In the genomic region with DNA sequence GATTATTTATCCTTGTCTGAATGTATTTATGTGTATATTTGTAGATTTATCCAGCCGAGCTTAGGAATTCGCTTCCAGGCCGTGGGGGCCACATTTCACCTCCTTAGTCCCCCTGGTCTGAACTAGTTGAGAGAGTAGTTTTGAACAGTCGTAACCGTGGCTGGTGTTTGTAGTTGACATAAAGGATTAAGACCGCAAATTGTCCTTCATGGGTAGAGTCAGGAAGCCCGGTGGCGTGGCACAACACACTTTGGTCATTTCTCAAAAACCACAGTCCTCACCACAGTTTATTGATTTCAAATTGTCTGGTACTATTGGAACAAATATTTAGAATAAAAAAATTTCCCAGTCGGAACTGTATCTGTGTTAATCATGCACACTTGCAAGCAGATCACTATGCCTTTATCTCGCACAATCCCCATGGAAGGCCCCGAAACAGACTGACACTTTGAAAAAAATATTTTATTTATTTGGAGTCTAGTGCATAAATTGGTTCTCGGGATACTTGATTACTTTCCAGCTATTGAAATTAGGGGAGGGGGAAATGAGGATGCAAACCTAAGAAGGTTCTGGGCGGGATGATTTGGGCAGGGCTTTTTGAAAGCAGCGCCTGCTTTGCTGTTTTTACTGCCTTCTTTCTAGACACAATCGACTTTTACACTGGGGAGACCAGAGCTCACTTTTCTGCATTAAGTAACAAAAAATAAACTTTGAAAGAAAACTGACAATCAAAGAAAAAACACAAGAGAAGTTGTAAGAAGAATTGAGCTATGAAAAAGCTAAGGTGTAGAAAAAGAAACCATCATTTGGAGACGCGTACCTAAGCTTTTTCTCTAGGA, we compare ENCODE assay signal across 24 cellular contexts. TPM values are rescaled to one million over a fixed set of nuclear protein-coding genes. Genes with fewer than 3 reads are reported as not detected.
A peak's percentile ranks its signal among the peaks of the same experiment; 100 is the strongest.
DNase-seq lines count a peak whose midpoint lies in the region; ATAC-seq, FAIRE-seq and TF ChIP-seq lines count a peak whose summit lies in the region.
"Had no signal": no experiment of that assay in that cellular context is flagged by ENCODE, and none has a peak within 500 bp of the region (broad histone marks: within the 10 kb centered on the region; RNA-seq: fewer than 3 reads in every experiment).

No MANE protein-coding gene starts in this region.

- H3K27me3 ChIP-seq in HepG2 (ENCODE audit: control insufficient read depth in 1 of 2, insufficient read depth in 2 of 2, low read length in 2 of 2) (peaks cover 4 to 17% of the 10 kb centered on the region in 2 experiments; a peak in 4 of 5 replicates), right lobe of liver (peaks cover 20 to 59% of the 10 kb centered on the region in 2 donors)

- no peak for TF ChIP-seq RAD21 in HepG2 (CRISPR knock-in tag; IDR thresholded peaks at IDR 0.05)

- H3K4me1 ChIP-seq in HepG2 (ENCODE audit: insufficient read depth, low read length) (peaks cover 58% of the 10 kb centered on the region), right lobe of liver (no peaks in the 10 kb centered on the region)
- H3K4me1 ChIP-seq: colonic mucosa had no signal

- H3K4me1 Mint-ChIP-seq in HFFc6 (ENCODE audit: low read depth): no peaks in the 10 kb centered on the region
- peaks cover 10 to 18% (median 11%) of the 10 kb centered on the region in 3 donors for H3K4me1 Mint-ChIP-seq in T-cell

- POLR2A ChIA-PET in HepG2 (lab: Yijun Ruan, JAX) (interaction anchor here (4.4 kb wide), 1 partner anchor 14 kb away, joined by 21 read pairs; the partner anchor contains the start of gene HOXD1), T-cell (lab: Charles Lee) (no interaction called here)

- DNase-seq in HepG2 (ENCODE audit: low spot score) (peak; percentile 65), right lobe of liver (no peak), left kidney (ENCODE audit: low read depth, low spot score) (peak; percentile 63), HFFc6 (no peak), foreskin melanocyte (no peak), T-cell (no peak)
- DNase-seq: ACHN; activated effector memory CD4-positive, alpha-beta T cell treated with Interleukin-2 at 50 U/mL for 16 hours; colonic mucosa; EL; KBM-7; left ventricle myocardium inferior; NCI-H146; NCI-H2171 treated with DMSO at 0.1 percent for 48 hours; NCI-H774; Right ventricle myocardium superior; stimulated activated CD8-positive, alpha-beta memory T cell treated with anti-CD3 and anti-CD28 coated beads, Interleukin-4, amount 100 ng/mL, for 48 hours had no signal

- H3K36me3 ChIP-seq in HepG2 (replicated peaks in 1 of 2; ENCODE audit: control insufficient read depth in 1 of 2, insufficient read depth in 2 of 2, low read length in 2 of 2): peaks cover 0 to 28% of the 10 kb centered on the region in 2 experiments; a peak in 4 of 5 replicates
- H3K36me3 ChIP-seq in right lobe of liver: no peaks in the 10 kb centered on the region
- H3K36me3 ChIP-seq: colonic mucosa, left ventricle myocardium inferior, vagina had no signal

- H3K9ac ChIP-seq in HepG2 (ENCODE audit: insufficient read depth, low read depth, low read length): no peak overlapping the region

- no peak overlapping the region for H3K4me3 Mint-ChIP-seq in HFFc6
- peak overlapping the region in 1 of 3 donors; percentile 25 for H3K4me3 Mint-ChIP-seq in T-cell
- H3K4me3 Mint-ChIP-seq: activated CD4-positive, alpha-beta T cell treated with anti-CD3 and anti-CD28 coated beads, Interleukin-2, amount 10 ng/mL, durations not matched to agents 24 days and 14 days; neural crest cell had no signal

- intact Hi-C loops in HepG2 (cut with micrococcal nuclease; ENCODE audit: unreplicated experiment): no loop called here
- intact Hi-C loops in right lobe of liver (cut with DNase I): no loop called here

- no peak for TF ChIP-seq POLR2A in HepG2 (IDR thresholded peaks at IDR 0.05; ENCODE audit: insufficient read depth in 1 of 2, low read depth in 2 of 2, low read length in 2 of 2)
- no peak for TF ChIP-seq POLR2A in right lobe of liver (IDR thresholded peaks at IDR 0.05)

- H3K36me3 Mint-ChIP-seq in HFFc6 (ENCODE audit: low read depth) (peaks cover 5% of the 10 kb centered on the region; the same call in 1 of the 2 replicates), T-cell (no peaks in the 10 kb centered on the region)

- no peak overlapping the region for H3K4me3 ChIP-seq in HepG2 (replicated peaks in 1 of 3; ENCODE audit: insufficient read depth in 1 of 3, low read depth in 2 of 3, low read length in 3 of 3)
- no peak overlapping the region for H3K4me3 ChIP-seq in right lobe of liver
- H3K4me3 ChIP-seq: colonic mucosa, vagina had no signal

- ATAC-seq in HepG2 (peak; percentile 38), right lobe of liver (no peak), T-cell (replicated peaks in 1 of 4) (no peak)

- no peak overlapping the region for H3K27ac Mint-ChIP-seq in HFFc6
- no peak overlapping the region for H3K27ac Mint-ChIP-seq in T-cell
- H3K27ac Mint-ChIP-seq: activated CD4-positive, alpha-beta T cell treated with anti-CD3 and anti-CD28 coated beads, Interleukin-2, amount 10 ng/mL, durations not matched to agents 24 days and 14 days had no signal

- H3K9me3 ChIP-seq in HepG2 (ENCODE audit: low read length) (no peaks in the 10 kb centered on the region), right lobe of liver (no peaks in the 10 kb centered on the region)
- H3K9me3 ChIP-seq: colonic mucosa, left ventricle myocardium inferior, vagina had no signal

- WGBS in HepG2 (ENCODE audit: low lambda C conversion rate): 47% methylated on average over 17 of the region's 17 CpGs
- WGBS in right lobe of liver (ENCODE audit: insufficient coverage, low coverage, low lambda C conversion rate, missing lambda C conversion rate): 16% methylated on average over 17 of the region's 17 CpGs

- BruUV-seq in HepG2 (replicated peaks; lab: Mats Ljungman, UMichigan): no TSS peak

- FAIRE-seq in HepG2 (lab: Jason Lieb, UNC): peak; percentile 4
- FAIRE-seq: endometrium, H54 had no signal

- H2AFZ ChIP-seq in HepG2 (ENCODE audit: low read length): no peak overlapping the region

- H3K9me3 Mint-ChIP-seq in HFFc6: 0 out of 2 replicates have a peak, but pooled peaks cover 3% of the 10 kb centered on the region
- no peaks in the 10 kb centered on the region for H3K9me3 Mint-ChIP-seq in T-cell
- H3K9me3 Mint-ChIP-seq: activated CD4-positive, alpha-beta T cell treated with anti-CD3 and anti-CD28 coated beads, Interleukin-2, amount 10 ng/mL, durations not matched to agents 24 days and 14 days; neural crest cell had no signal

- peak overlapping the region; percentile 6 for H3K27ac ChIP-seq in HepG2 (ENCODE audit: extremely low read length, insufficient read depth, low read length)
- H3K27ac ChIP-seq in right lobe of liver: no peak overlapping the region
- H3K27ac ChIP-seq: C4-2B, colonic mucosa, left ventricle myocardium inferior, vagina had no signal

- H4K20me1 ChIP-seq in HepG2 (ENCODE audit: insufficient read depth, low read length): no peaks in the 10 kb centered on the region

- H3K79me2 ChIP-seq in HepG2 (ENCODE audit: insufficient read depth, low read length): no peaks in the 10 kb centered on the region

- TF ChIP-seq CTCF in HepG2 (CRISPR knock-in tag; IDR thresholded peaks at IDR 0.05) (no peak), right lobe of liver (IDR thresholded peaks at IDR 0.05) (no peak), HFFc6 (IDR thresholded peaks at IDR 0.05) (no peak)

- TF ChIP-seq EP300 in HepG2 (IDR thresholded peaks at IDR 0.05; ENCODE audit: low read depth in 2 of 2, low read length in 2 of 2) (peak in 1 of 2 experiments; percentile 47; a peak in 1 of 4 replicates), HepG2 (CRISPR knock-in tag; IDR thresholded peaks at IDR 0.05; ENCODE audit: borderline replicate concordance) (peak; percentile 40; the same call in 1 of the 2 replicates)

- no peak overlapping the region for H3K4me2 ChIP-seq in HepG2 (ENCODE audit: low read depth, low read length)

- in situ Hi-C loops in HepG2 (cut with HindIII; ENCODE audit: extremely low pct_ligation_motif_present, low pct_unique_long_range_greater_than_20kb): no loop called here

- CTCF ChIA-PET in HepG2 (lab: Yijun Ruan, JAX; ENCODE audit: low intra/inter-chr PET ratio, low total read pairs) (no interaction called here), T-cell (lab: Charles Lee) (interaction anchor here (0.6 to 1.5 kb wide), 2 partner anchors 45 to 975 kb away, joined by 3 read pairs; no protein-coding TSS in a partner anchor)

- H3K27me3 Mint-ChIP-seq in HFFc6 (ENCODE audit: insufficient read depth) (peaks cover 57% of the 10 kb centered on the region), T-cell (peaks cover 73 to 90% of the 10 kb centered on the region in 2 donors)

RNA-seq across cellular contexts. Expression of gene HOXD1, which starts 15.5 kb away (rescaled TPM):
- total RNA-seq in HepG2 (2016; rRNA removed; fragmentation: Illumina TruSeq; extraction: Trizol) (10.0 and 10.4 TPM in 2 replicates), right lobe of liver (not detected), T-cell (not detected)
- 3.9 and 5.5 TPM in 2 replicates for total RNA-seq in HepG2 (2016; cell fraction: cytosol; rRNA removed; fragmentation: Illumina TruSeq; extraction: Trizol; ENCODE audit: low read depth)
- 9.0 and 10.0 TPM in 2 replicates for total RNA-seq in HepG2 (2016; cell fraction: insoluble cytoplasmic fraction; rRNA removed; fragmentation: Illumina TruSeq; extraction: Trizol)
- 12.1 and 12.7 TPM in 2 replicates for total RNA-seq in HepG2 (2016; cell fraction: membrane; rRNA removed; fragmentation: Illumina TruSeq; extraction: Trizol)
- total RNA-seq in HepG2 (2016; cell fraction: nucleus; rRNA removed; fragmentation: Illumina TruSeq; extraction: Trizol): 9.0 and 9.2 TPM in 2 replicates
- polyA plus RNA-seq in HepG2 (2011; rRNA removed): 11.4 and 22.3 TPM in 2 replicates
- polyA plus RNA-seq in HepG2 (2011; cell fraction: cytosol; rRNA removed): 11.0 and 19.4 TPM in 2 replicates
- 25.8 and 48.1 TPM in 2 replicates for polyA plus RNA-seq in HepG2 (2011; cell fraction: nucleus; rRNA removed)
- polyA plus RNA-seq in HepG2 (2012): 4.8 and 6.2 TPM in 2 replicates
- 6.7 and 8.7 TPM in 2 replicates for polyA plus RNA-seq in HepG2 (2016; cell fraction: cytosol; fragmentation: Illumina TruSeq; extraction: Trizol; ENCODE audit: low read depth)
- polyA plus RNA-seq in HepG2 (2016; cell fraction: insoluble cytoplasmic fraction; fragmentation: Illumina TruSeq; extraction: Trizol; ENCODE audit: low read depth): 20.9 and 25.0 TPM in 2 replicates
- 17.7 and 19.0 TPM in 2 replicates for polyA plus RNA-seq in HepG2 (2016; cell fraction: membrane; fragmentation: Illumina TruSeq; extraction: Trizol; ENCODE audit: low read depth)
- 28.7 and 32.9 TPM in 2 replicates for polyA plus RNA-seq in HepG2 (2016; cell fraction: nucleus; fragmentation: Illumina TruSeq; extraction: Trizol; ENCODE audit: insufficient read depth, low read depth)
- polyA minus RNA-seq in HepG2 (2011; rRNA and poly(A)+ RNA removed; ENCODE audit: low replicate concordance): 9.8 TPM in 1 of 2 replicates, not detected in the other
- polyA minus RNA-seq in HepG2 (2011; cell fraction: cytosol; rRNA and poly(A)+ RNA removed): 7.5 and 12.1 TPM in 2 replicates
- 6.0 and 15.7 TPM in 2 replicates for polyA minus RNA-seq in HepG2 (2011; cell fraction: nucleus; rRNA and poly(A)+ RNA removed)
- total RNA-seq in HFFc6 (2021; fragmentation: NEBNext Ultra II Directional; extraction: Animal tissue kit (Norgen Biotek cat#: 25700)): not detected
- total RNA-seq: activated CD4-positive, alpha-beta T cell treated with anti-CD3 and anti-CD28 coated beads, Interleukin-2, amount 10 ng/mL, durations not matched to agents 24 days and 14 days; left ventricle myocardium inferior; mononuclear cell; neural crest cell; Right ventricle myocardium superior had no signal

RNA-seq across cellular contexts. Expression of gene HOXD3, which starts 15.9 kb away (rescaled TPM):
- 0.08 and 0.09 TPM in 2 replicates for total RNA-seq in HepG2 (2016; rRNA removed; fragmentation: Illumina TruSeq; extraction: Trizol)
- not detected in 2 replicates for total RNA-seq in HepG2 (2016; cell fraction: cytosol; rRNA removed; fragmentation: Illumina TruSeq; extraction: Trizol; ENCODE audit: low read depth)
- total RNA-seq in HepG2 (2016; cell fraction: insoluble cytoplasmic fraction; rRNA removed; fragmentation: Illumina TruSeq; extraction: Trizol): 0.04 TPM in 1 of 2 replicates, not detected in the other
- 0.06 and 0.14 TPM in 2 replicates for total RNA-seq in HepG2 (2016; cell fraction: membrane; rRNA removed; fragmentation: Illumina TruSeq; extraction: Trizol)
- 0.19 TPM in 1 of 2 replicates, not detected in the other for total RNA-seq in HepG2 (2016; cell fraction: nucleus; rRNA removed; fragmentation: Illumina TruSeq; extraction: Trizol)
- polyA plus RNA-seq in HepG2 (2011; rRNA removed): 0.05 TPM in 1 of 2 replicates, not detected in the other
- not detected in 2 replicates for polyA plus RNA-seq in HepG2 (2011; cell fraction: cytosol; rRNA removed)
- polyA plus RNA-seq in HepG2 (2011; cell fraction: nucleus; rRNA removed): 0.07 TPM in 1 of 2 replicates, not detected in the other
- polyA plus RNA-seq in HepG2 (2012): 0.09 TPM in 1 of 2 replicates, not detected in the other
- not detected in 2 replicates for polyA plus RNA-seq in HepG2 (2016; cell fraction: cytosol; fragmentation: Illumina TruSeq; extraction: Trizol; ENCODE audit: low read depth)
- 0.28 TPM in 1 of 2 replicates, not detected in the other for polyA plus RNA-seq in HepG2 (2016; cell fraction: insoluble cytoplasmic fraction; fragmentation: Illumina TruSeq; extraction: Trizol; ENCODE audit: low read depth)
- 0.07 TPM in 1 of 2 replicates, not detected in the other for polyA plus RNA-seq in HepG2 (2016; cell fraction: membrane; fragmentation: Illumina TruSeq; extraction: Trizol; ENCODE audit: low read depth)
- not detected in 2 replicates for polyA plus RNA-seq in HepG2 (2016; cell fraction: nucleus; fragmentation: Illumina TruSeq; extraction: Trizol; ENCODE audit: insufficient read depth, low read depth)
- polyA minus RNA-seq in HepG2 (2011; rRNA and poly(A)+ RNA removed; ENCODE audit: low replicate concordance): not detected in 2 replicates
- polyA minus RNA-seq in HepG2 (2011; cell fraction: cytosol; rRNA and poly(A)+ RNA removed): not detected in 2 replicates
- not detected in 2 replicates for polyA minus RNA-seq in HepG2 (2011; cell fraction: nucleus; rRNA and poly(A)+ RNA removed)
- not detected for total RNA-seq in right lobe of liver
- under 1 TPM in 3 of 6 experiments, not detected in 3; 0.25 to 0.38 (median 0.25) TPM for total RNA-seq in HFFc6 (2021; fragmentation: NEBNext Ultra II Directional; extraction: Animal tissue kit (Norgen Biotek cat#: 25700))
- total RNA-seq in T-cell: under 1 TPM in 1 of 5 donors, not detected in 4; 0.44 TPM
- total RNA-seq: activated CD4-positive, alpha-beta T cell treated with anti-CD3 and anti-CD28 coated beads, Interleukin-2, amount 10 ng/mL, durations not matched to agents 24 days and 14 days; left ventricle myocardium inferior; mononuclear cell had no signal

RNA-seq across cellular contexts. Expression of gene HOXD4, which starts 21.6 kb away (rescaled TPM):
- total RNA-seq in HepG2 (2016; rRNA removed; fragmentation: Illumina TruSeq; extraction: Trizol): 0.31 TPM in 1 of 2 replicates, not detected in the other
- not detected in 2 replicates for total RNA-seq in HepG2 (2016; cell fraction: cytosol; rRNA removed; fragmentation: Illumina TruSeq; extraction: Trizol; ENCODE audit: low read depth)
- total RNA-seq in HepG2 (2016; cell fraction: insoluble cytoplasmic fraction; rRNA removed; fragmentation: Illumina TruSeq; extraction: Trizol): 0.19 TPM in 1 of 2 replicates, not detected in the other
- total RNA-seq in HepG2 (2016; cell fraction: membrane; rRNA removed; fragmentation: Illumina TruSeq; extraction: Trizol): 0.12 TPM in 1 of 2 replicates, not detected in the other
- total RNA-seq in HepG2 (2016; cell fraction: nucleus; rRNA removed; fragmentation: Illumina TruSeq; extraction: Trizol): 0.34 TPM in 1 of 2 replicates, not detected in the other
- not detected in 2 replicates for polyA plus RNA-seq in HepG2 (2011; rRNA removed)
- polyA plus RNA-seq in HepG2 (2011; cell fraction: cytosol; rRNA removed): not detected in 2 replicates
- polyA plus RNA-seq in HepG2 (2011; cell fraction: nucleus; rRNA removed): not detected in 2 replicates
- not detected in 2 replicates for polyA plus RNA-seq in HepG2 (2012)
- 0.15 TPM in 1 of 2 replicates, not detected in the other for polyA plus RNA-seq in HepG2 (2016; cell fraction: cytosol; fragmentation: Illumina TruSeq; extraction: Trizol; ENCODE audit: low read depth)
- polyA plus RNA-seq in HepG2 (2016; cell fraction: insoluble cytoplasmic fraction; fragmentation: Illumina TruSeq; extraction: Trizol; ENCODE audit: low read depth): not detected in 2 replicates
- 0.10 and 0.17 TPM in 2 replicates for polyA plus RNA-seq in HepG2 (2016; cell fraction: membrane; fragmentation: Illumina TruSeq; extraction: Trizol; ENCODE audit: low read depth)
- 0.43 and 1.4 TPM in 2 replicates for polyA plus RNA-seq in HepG2 (2016; cell fraction: nucleus; fragmentation: Illumina TruSeq; extraction: Trizol; ENCODE audit: insufficient read depth, low read depth)
- not detected in 2 replicates for polyA minus RNA-seq in HepG2 (2011; rRNA and poly(A)+ RNA removed; ENCODE audit: low replicate concordance)
- not detected in 2 replicates for polyA minus RNA-seq in HepG2 (2011; cell fraction: cytosol; rRNA and poly(A)+ RNA removed)
- not detected in 2 replicates for polyA minus RNA-seq in HepG2 (2011; cell fraction: nucleus; rRNA and poly(A)+ RNA removed)
- total RNA-seq in right lobe of liver: not detected
- total RNA-seq in HFFc6 (2021; fragmentation: NEBNext Ultra II Directional; extraction: Animal tissue kit (Norgen Biotek cat#: 25700)): under 1 TPM in 4 of 6 experiments, not detected in 2; 0.40 to 0.69 (median 0.57) TPM
- total RNA-seq in T-cell: not detected
- total RNA-seq: activated CD4-positive, alpha-beta T cell treated with anti-CD3 and anti-CD28 coated beads, Interleukin-2, amount 10 ng/mL, durations not matched to agents 24 days and 14 days; left ventricle myocardium inferior; Right ventricle myocardium superior had no signal

RNA-seq across cellular contexts. Expression of gene HOXD8, which starts 43.5 kb away (rescaled TPM):
- total RNA-seq in HepG2 (2016; rRNA removed; fragmentation: Illumina TruSeq; extraction: Trizol) (not detected in 2 replicates), right lobe of liver (under 1 TPM in 1 of 6 experiments, not detected in 5; 0.74 TPM), T-cell (not detected)
- total RNA-seq in HepG2 (2016; cell fraction: cytosol; rRNA removed; fragmentation: Illumina TruSeq; extraction: Trizol; ENCODE audit: low read depth): not detected in 2 replicates
- not detected in 2 replicates for total RNA-seq in HepG2 (2016; cell fraction: insoluble cytoplasmic fraction; rRNA removed; fragmentation: Illumina TruSeq; extraction: Trizol)
- total RNA-seq in HepG2 (2016; cell fraction: membrane; rRNA removed; fragmentation: Illumina TruSeq; extraction: Trizol): not detected in 2 replicates
- total RNA-seq in HepG2 (2016; cell fraction: nucleus; rRNA removed; fragmentation: Illumina TruSeq; extraction: Trizol): not detected in 2 replicates
- polyA plus RNA-seq in HepG2 (2011; rRNA removed): not detected in 2 replicates
- polyA plus RNA-seq in HepG2 (2011; cell fraction: cytosol; rRNA removed): not detected in 2 replicates
- not detected in 2 replicates for polyA plus RNA-seq in HepG2 (2011; cell fraction: nucleus; rRNA removed)
- polyA plus RNA-seq in HepG2 (2012): not detected in 2 replicates
- polyA plus RNA-seq in HepG2 (2016; cell fraction: cytosol; fragmentation: Illumina TruSeq; extraction: Trizol; ENCODE audit: low read depth): not detected in 2 replicates
- polyA plus RNA-seq in HepG2 (2016; cell fraction: insoluble cytoplasmic fraction; fragmentation: Illumina TruSeq; extraction: Trizol; ENCODE audit: low read depth): not detected in 2 replicates
- polyA plus RNA-seq in HepG2 (2016; cell fraction: membrane; fragmentation: Illumina TruSeq; extraction: Trizol; ENCODE audit: low read depth): not detected in 2 replicates
- not detected in 2 replicates for polyA plus RNA-seq in HepG2 (2016; cell fraction: nucleus; fragmentation: Illumina TruSeq; extraction: Trizol; ENCODE audit: insufficient read depth, low read depth)
- not detected in 2 replicates for polyA minus RNA-seq in HepG2 (2011; rRNA and poly(A)+ RNA removed; ENCODE audit: low replicate concordance)
- polyA minus RNA-seq in HepG2 (2011; cell fraction: cytosol; rRNA and poly(A)+ RNA removed): not detected in 2 replicates
- polyA minus RNA-seq in HepG2 (2011; cell fraction: nucleus; rRNA and poly(A)+ RNA removed): not detected in 2 replicates
- 1 to 10 TPM; 2.3 to 5.1 (median 4.6) TPM for total RNA-seq in HFFc6 (2021; fragmentation: NEBNext Ultra II Directional; extraction: Animal tissue kit (Norgen Biotek cat#: 25700))
- total RNA-seq: activated CD4-positive, alpha-beta T cell treated with anti-CD3 and anti-CD28 coated beads, Interleukin-2, amount 10 ng/mL, durations not matched to agents 24 days and 14 days; mononuclear cell; neural crest cell had no signal

RNA-seq across cellular contexts. Expression of gene HOXD9, which starts 50.4 kb away (rescaled TPM):
- total RNA-seq in HepG2 (2016; rRNA removed; fragmentation: Illumina TruSeq; extraction: Trizol): not detected in 2 replicates
- not detected in 2 replicates for total RNA-seq in HepG2 (2016; cell fraction: cytosol; rRNA removed; fragmentation: Illumina TruSeq; extraction: Trizol; ENCODE audit: low read depth)
- not detected in 2 replicates for total RNA-seq in HepG2 (2016; cell fraction: insoluble cytoplasmic fraction; rRNA removed; fragmentation: Illumina TruSeq; extraction: Trizol)
- not detected in 2 replicates for total RNA-seq in HepG2 (2016; cell fraction: membrane; rRNA removed; fragmentation: Illumina TruSeq; extraction: Trizol)
- not detected in 2 replicates for total RNA-seq in HepG2 (2016; cell fraction: nucleus; rRNA removed; fragmentation: Illumina TruSeq; extraction: Trizol)
- polyA plus RNA-seq in HepG2 (2011; rRNA removed): not detected in 2 replicates
- not detected in 2 replicates for polyA plus RNA-seq in HepG2 (2011; cell fraction: cytosol; rRNA removed)
- not detected in 2 replicates for polyA plus RNA-seq in HepG2 (2011; cell fraction: nucleus; rRNA removed)
- polyA plus RNA-seq in HepG2 (2012): not detected in 2 replicates
- polyA plus RNA-seq in HepG2 (2016; cell fraction: cytosol; fragmentation: Illumina TruSeq; extraction: Trizol; ENCODE audit: low read depth): not detected in 2 replicates
- polyA plus RNA-seq in HepG2 (2016; cell fraction: insoluble cytoplasmic fraction; fragmentation: Illumina TruSeq; extraction: Trizol; ENCODE audit: low read depth): not detected in 2 replicates
- not detected in 2 replicates for polyA plus RNA-seq in HepG2 (2016; cell fraction: membrane; fragmentation: Illumina TruSeq; extraction: Trizol; ENCODE audit: low read depth)
- not detected in 2 replicates for polyA plus RNA-seq in HepG2 (2016; cell fraction: nucleus; fragmentation: Illumina TruSeq; extraction: Trizol; ENCODE audit: insufficient read depth, low read depth)
- polyA minus RNA-seq in HepG2 (2011; rRNA and poly(A)+ RNA removed; ENCODE audit: low replicate concordance): 0.61 TPM in 1 of 2 replicates, not detected in the other
- polyA minus RNA-seq in HepG2 (2011; cell fraction: cytosol; rRNA and poly(A)+ RNA removed): not detected in 2 replicates
- polyA minus RNA-seq in HepG2 (2011; cell fraction: nucleus; rRNA and poly(A)+ RNA removed): not detected in 2 replicates
- total RNA-seq in right lobe of liver: under 1 TPM in 1 of 6 experiments, not detected in 5; 0.25 TPM
- total RNA-seq in HFFc6 (2021; fragmentation: NEBNext Ultra II Directional; extraction: Animal tissue kit (Norgen Biotek cat#: 25700)): 1 to 10 TPM; 2.1 to 2.7 (median 2.4) TPM
- under 1 TPM in 2 of 5 donors, not detected in 3; 0.13 to 0.15 TPM for total RNA-seq in T-cell
- total RNA-seq: activated CD4-positive, alpha-beta T cell treated with anti-CD3 and anti-CD28 coated beads, Interleukin-2, amount 10 ng/mL, durations not matched to agents 24 days and 14 days; mononuclear cell; neural crest cell; Right ventricle myocardium superior had no signal

Comparison
In these comparisons a context has a peak if more than half of its experiments do, and no peak if none do; other contexts are left out.
1. DNase-seq: peak in HepG2 (single experiment) and left kidney (single experiment); none in right lobe of liver (0 of 3), HFFc6 (single experiment), foreskin melanocyte (single experiment) and T-cell (0 of 34).
2. RNA of gene HOXD1, which starts 15.5 kb away (total RNA-seq): 3.9 to 12.7 TPM in HepG2; not detected in right lobe of liver, not detected in HFFc6 and not detected in T-cell; every median in the first group is over 4 times any median in the second.